In genomic region chr15:92521624-92522008, GRCh38 we compare ENCODE assay signal across 8 cellular contexts.
A peak's percentile ranks its signal among the peaks of the same experiment; 100 is the strongest.
DNase-seq lines count a peak whose midpoint lies in the region; ATAC-seq, FAIRE-seq and TF ChIP-seq lines count a peak whose summit lies in the region.

No MANE protein-coding gene starts in this region.

- no peak for TF ChIP-seq EP300 in H1 (IDR thresholded peaks at IDR 0.05; ENCODE audit: borderline replicate concordance in 1 of 2, low read depth in 2 of 2, low read length in 2 of 2)

- H3K4me3 ChIP-seq in CD8-positive, alpha-beta T cell (ENCODE audit: low read depth, low read length) = no peak overlapping the region
- H3K4me3 ChIP-seq in H1 (ENCODE audit: extremely low read depth in 1 of 4, insufficient read depth in 2 of 4, low read depth in 3 of 4, low read length in 4 of 4) = no peak overlapping the region
- no peak overlapping the region for H3K4me3 ChIP-seq in mesenchymal stem cell (ENCODE audit: insufficient read depth in 1 of 2, low read depth in 1 of 2, low read length in 2 of 2)

- H3K27me3 ChIP-seq in CD8-positive, alpha-beta T cell (ENCODE audit: insufficient read depth, low read length) = no peaks in the 10 kb centered on the region
- H3K27me3 ChIP-seq in H1 (replicated peaks in 1 of 4; ENCODE audit: control insufficient read depth in 3 of 4, extremely low read depth in 1 of 4, insufficient read depth in 3 of 4, low read length in 3 of 4) (no peaks in the 10 kb centered on the region), mesenchymal stem cell (ENCODE audit: control insufficient read depth in 1 of 2, insufficient read depth in 1 of 2, low read length in 2 of 2) (peaks cover 0 to 3% of the 10 kb centered on the region in 2 experiments)

- no peak overlapping the region for H2BK15ac ChIP-seq in H1 (ENCODE audit: low read length)
- no peak overlapping the region for H2BK15ac ChIP-seq in mesenchymal stem cell (ENCODE audit: low read depth, poor library complexity, severe bottlenecking)

- no peaks in the 10 kb centered on the region for H3K79me2 ChIP-seq in H1 (ENCODE audit: control insufficient read depth in 1 of 2, insufficient read depth in 2 of 2, low read length in 2 of 2)

- CTCF ChIA-PET in CD8-positive, alpha-beta T cell (lab: Charles Lee) = interaction anchor here (0.8 to 2.8 kb wide), 5 partner anchors 189 to 196 kb away, joined by 3 to 20 read pairs (median 3); no protein-coding TSS in a partner anchor
- CTCF ChIA-PET in H1 (lab: Charles Lee; ENCODE audit: partially characterized antibody) = interaction anchor here (0.6 to 2.7 kb wide), 36 partner anchors 8 to 420 kb away, joined by 3 to 26 read pairs (median 4); no protein-coding TSS in a partner anchor

- H3K14ac ChIP-seq in H1 (ENCODE audit: insufficient read length) (no peak overlapping the region), mesenchymal stem cell (ENCODE audit: low read length in 2 of 2) (no peak overlapping the region)

- H3K23me2 ChIP-seq in H1 (ENCODE audit: low read depth, low read length) = no peaks in the 10 kb centered on the region

- no peak overlapping the region for H3K18ac ChIP-seq in H1 (ENCODE audit: extremely low read depth, low read length)
- no peak overlapping the region for H3K18ac ChIP-seq in mesenchymal stem cell (ENCODE audit: low read depth in 1 of 2, low read length in 2 of 2)

- no peak overlapping the region for H3K27ac ChIP-seq in CD8-positive, alpha-beta T cell (ENCODE audit: low read depth, low read length)
- H3K27ac ChIP-seq in H1 (ENCODE audit: low read depth, low read length) = no peak overlapping the region
- H3K27ac ChIP-seq in mesenchymal stem cell (ENCODE audit: low read length, poor library complexity, severe bottlenecking) = no peak overlapping the region

- intact Hi-C loops in CD8-positive, alpha-beta T cell (cut with DNase I, micrococcal nuclease) = loop anchor here in 1 of 2 experiments (1.0 kb wide), 1 partner anchor 194 kb away; no protein-coding TSS in a partner anchor

- TF ChIP-seq CTCF in CD8-positive, alpha-beta T cell (IDR thresholded peaks at IDR 0.05) = peak; percentile 28
- TF ChIP-seq CTCF in H1 (IDR thresholded peaks at IDR 0.05; ENCODE audit: control extremely low read depth in 1 of 3, insufficient read depth in 1 of 3, low read depth in 1 of 3, low read length in 3 of 3) = peak; percentile 53 to 80 (median 70)

- H4K8ac ChIP-seq in H1 (ENCODE audit: extremely low read depth, insufficient read depth, low read length) (no peak overlapping the region), mesenchymal stem cell (ENCODE audit: low read length) (no peak overlapping the region)

- WGBS in H1 (ENCODE audit: extremely low coverage in 1 of 2, insufficient coverage in 1 of 2, insufficient read length in 1 of 2, insufficient replicate concordance in 2 of 2, low coverage in 1 of 2, low lambda C conversion rate in 2 of 2, missing lambda C conversion rate in 1 of 2), 2 experiments = 56% methylated on average over 7 of the region's 7 CpGs; no CpG with 5 or more reads in 1 of the 2 experiments
- 11% methylated on average over 5 of the region's 7 CpGs for WGBS in mesenchymal stem cell

- H4K20me1 ChIP-seq in H1 (replicated peaks in 1 of 2; ENCODE audit: control insufficient read depth in 1 of 2, insufficient read depth in 2 of 2, low read length in 2 of 2) = no peaks in the 10 kb centered on the region

- no peak overlapping the region for H3K23ac ChIP-seq in H1 (ENCODE audit: insufficient read length)
- H3K23ac ChIP-seq in mesenchymal stem cell (ENCODE audit: low read length in 2 of 2) = no peak overlapping the region

- no peak overlapping the region for H4K91ac ChIP-seq in H1 (replicated peaks; ENCODE audit: insufficient read length, low read length)
- H4K91ac ChIP-seq in mesenchymal stem cell (ENCODE audit: low read length) = no peak overlapping the region

- H3K4ac ChIP-seq in H1 (replicated peaks; ENCODE audit: insufficient read length, low read depth, low read length) (no peak overlapping the region), mesenchymal stem cell (ENCODE audit: low read depth in 1 of 2, low read length in 2 of 2) (no peak overlapping the region)

- ATAC-seq in CD8-positive, alpha-beta T cell = peak; percentile 52
- ATAC-seq in GM19035 (IDR thresholded peaks at IDR 0.05; ENCODE audit: unreplicated experiment) (peak; percentile 95), HG03108 (IDR thresholded peaks at IDR 0.05; ENCODE audit: unreplicated experiment) (peak; percentile 88)

- TF ChIP-seq RAD21 in H1 (IDR thresholded peaks at IDR 0.05 in 1 of 2, conservative IDR thresholded peaks at IDR 0.05 in 1 of 2; ENCODE audit: low read depth in 2 of 2, low read length in 2 of 2) = peak; percentile 84 to 89

- H2AK5ac ChIP-seq in H1 (ENCODE audit: low read depth, low read length) (no peak overlapping the region), mesenchymal stem cell (ENCODE audit: low read length, severe bottlenecking) (no peak overlapping the region)

- H2BK12ac ChIP-seq in H1 (ENCODE audit: low read depth, low read length) (no peak overlapping the region), mesenchymal stem cell (ENCODE audit: low read length in 2 of 2) (no peak overlapping the region)

- H3K79me1 ChIP-seq in H1 (ENCODE audit: low read depth, low read length) (no peaks in the 10 kb centered on the region), mesenchymal stem cell (replicated peaks; ENCODE audit: low read length, poor library complexity, severe bottlenecking) (no peaks in the 10 kb centered on the region)

- no peaks in the 10 kb centered on the region for H3K9me3 Mint-ChIP-seq in CD8-positive, alpha-beta T cell

- no peaks in the 10 kb centered on the region for H3K36me3 ChIP-seq in CD8-positive, alpha-beta T cell (ENCODE audit: insufficient read depth, low read length)
- H3K36me3 ChIP-seq in H1 (ENCODE audit: control insufficient read depth in 2 of 4, insufficient read depth in 4 of 4, low read length in 3 of 4) = no peaks in the 10 kb centered on the region
- no peaks in the 10 kb centered on the region for H3K36me3 ChIP-seq in mesenchymal stem cell (ENCODE audit: control insufficient read depth in 1 of 2, insufficient read depth in 2 of 2, low read depth in 1 of 2, low read length in 2 of 2)

- no peak for TF ChIP-seq POLR2A in H1 (IDR thresholded peaks at IDR 0.05; ENCODE audit: control extremely low read depth in 1 of 2, low read depth in 2 of 2, low read length in 2 of 2)

- H3K27me3 Mint-ChIP-seq in CD8-positive, alpha-beta T cell (ENCODE audit: low read depth) = no peaks in the 10 kb centered on the region

- H3K9ac ChIP-seq in H1 (replicated peaks in 1 of 4; ENCODE audit: extremely low read depth in 1 of 4, low read depth in 3 of 4, low read length in 3 of 4) = no peak overlapping the region
- peak overlapping the region; percentile 43 for H3K9ac ChIP-seq in mesenchymal stem cell (ENCODE audit: low read length)

- no peaks in the 10 kb centered on the region for H3K36me3 Mint-ChIP-seq in CD8-positive, alpha-beta T cell

- no peak overlapping the region for H3K56ac ChIP-seq in H1 (replicated peaks; ENCODE audit: insufficient read length, low read depth, low read length)

- H3K9me3 ChIP-seq in CD8-positive, alpha-beta T cell (ENCODE audit: low read length) = no peaks in the 10 kb centered on the region
- H3K9me3 ChIP-seq in H1 (ENCODE audit: insufficient read depth in 2 of 2, low read depth in 1 of 2, low read length in 1 of 2) (no peaks in the 10 kb centered on the region), mesenchymal stem cell (ENCODE audit: control insufficient read depth, low read length) (no peaks in the 10 kb centered on the region)

- peak; percentile 92 for FAIRE-seq in H1 (lab: Jason Lieb, UNC)

- POLR2A ChIA-PET in CD8-positive, alpha-beta T cell (lab: Charles Lee) = interaction anchor here (1.2 kb wide), 1 partner anchor 193 kb away, joined by 4 read pairs; no protein-coding TSS in a partner anchor
- POLR2A ChIA-PET in H1 (lab: Charles Lee; ENCODE audit: partially characterized antibody) = interaction anchor here (0.8 to 1.3 kb wide), 2 partner anchors 11 to 127 kb away, joined by 3 to 6 read pairs; no protein-coding TSS in a partner anchor

- DNase-seq in CD8-positive, alpha-beta T cell = peak in 6 of 7 experiments; percentile 5 to 53 (median 28)
- DNase-seq in NCI-H2196 treated with DMSO at 0.1 percent for 48 hours (lab: John Stamatoyannopoulos, UW; ENCODE audit: unreplicated experiment) (peak; percentile 68), H1 (ENCODE audit: low read depth in 1 of 2, low spot score in 2 of 2) (peak; percentile 38 to 70), mesenchymal stem cell (peak; percentile 76)
- DNase-seq in activated CD4-positive, alpha-beta T cell treated with anti-CD3 and anti-CD28 coated beads for 48 hours = peak; percentile 70
- DNase-seq in stimulated activated CD8-positive, alpha-beta memory T cell treated with anti-CD3 and anti-CD28 coated beads, Interleukin-7, amount 100 ng/mL, for 4 hours (ENCODE audit: low read depth in 2 of 2) = peak; percentile 1 to 3

- H2AFZ ChIP-seq in H1 (ENCODE audit: low read length) (no peak overlapping the region), mesenchymal stem cell (ENCODE audit: low read depth, low read length) (no peak overlapping the region)

- H3K4me2 ChIP-seq in H1 (ENCODE audit: insufficient read depth in 1 of 2, low read depth in 2 of 2, low read length in 2 of 2) (no peak overlapping the region), mesenchymal stem cell (ENCODE audit: low read length, poor library complexity, severe bottlenecking) (no peak overlapping the region)

- peaks cover 2% of the 10 kb centered on the region for H3K4me1 Mint-ChIP-seq in CD8-positive, alpha-beta T cell (ENCODE audit: low read depth)

- H3K4me3 Mint-ChIP-seq in CD8-positive, alpha-beta T cell = no peak overlapping the region

- H2BK5ac ChIP-seq in H1 (ENCODE audit: low read depth, low read length) = no peak overlapping the region
- no peak overlapping the region for H2BK5ac ChIP-seq in mesenchymal stem cell (ENCODE audit: low read depth, low read length, poor library complexity, severe bottlenecking)

- H3K27ac Mint-ChIP-seq in CD8-positive, alpha-beta T cell = no peak overlapping the region

- H2BK120ac ChIP-seq in H1 (replicated peaks; ENCODE audit: low read depth, low read length) (no peak overlapping the region), mesenchymal stem cell (ENCODE audit: low read depth, low read length) (no peak overlapping the region)

- no peak overlapping the region for H2BK20ac ChIP-seq in H1 (ENCODE audit: low read length)

- no peak overlapping the region for H4K5ac ChIP-seq in H1 (ENCODE audit: insufficient read length, low read depth, low read length)

- no peaks in the 10 kb centered on the region for H3K4me1 ChIP-seq in CD8-positive, alpha-beta T cell (ENCODE audit: insufficient read depth, low read length)
- H3K4me1 ChIP-seq in H1 (replicated peaks in 1 of 4; ENCODE audit: control insufficient read depth in 3 of 4, insufficient read depth in 4 of 4, low read length in 3 of 4) (peaks cover 0 to 7% (median 0%) of the 10 kb centered on the region in 4 experiments; a peak in 1 of 7 replicates), mesenchymal stem cell (ENCODE audit: control insufficient read depth, insufficient read depth, low read depth, low read length) (no peaks in the 10 kb centered on the region)

TF ChIP-seq in H1, 55 proteins besides CTCF, POLR2A, EP300 and RAD21 (continues in another document):
- TF ChIP-seq TBP (IDR thresholded peaks at IDR 0.05; ENCODE audit: low read depth, low read length) (peak; percentile 69), NANOG (IDR thresholded peaks at IDR 0.05; ENCODE audit: insufficient read depth, low read depth, low read length, poor library complexity, severe bottlenecking) (peak; percentile 4), CEBPB (IDR thresholded peaks at IDR 0.05; ENCODE audit: low read depth, low read length) (no peak)

Comparison
In these comparisons a context has a peak if more than half of its experiments do, and no peak if none do; other contexts are left out.
1. DNase-seq: peak in every context shown above with its lines; median percentile 76 in mesenchymal stem cell; 70 in activated CD4-positive, alpha-beta T cell treated with anti-CD3 and anti-CD28 coated beads for 48 hours; 68 in NCI-H2196 treated with DMSO at 0.1 percent for 48 hours; 54 in H1; 28 in CD8-positive, alpha-beta T cell; 2 in stimulated activated CD8-positive, alpha-beta memory T cell treated with anti-CD3 and anti-CD28 coated beads, Interleukin-7, amount 100 ng/mL, for 4 hours.